In genomic region chr10:125159932-125160855, GRCh38 we compare ENCODE assay signal across 8 cellular contexts. TPM values are rescaled to one million over a fixed set of nuclear protein-coding genes. Genes with fewer than 3 reads are reported as not detected.
DNase-seq lines count a peak whose midpoint lies in the region; ATAC-seq and TF ChIP-seq lines count a peak whose summit lies in the region.

TSS of gene CTBP2 (minus strand) at chr10:125160563.

- H3K27ac ChIP-seq in SK-N-MC: peak within 1 kb of the TSS; percentile 81
- H3K27ac ChIP-seq in lung (ENCODE audit: low read depth in 1 of 2, low read length in 1 of 2): peak within 1 kb of the TSS; percentile 98
- peak within 1 kb of the TSS; percentile 36 for H3K27ac ChIP-seq in temporal lobe (ENCODE audit: low read depth, low read length)

- no peaks in the 10 kb centered on the region for H3K27me3 ChIP-seq in endocrine pancreas (ENCODE audit: control insufficient read depth, insufficient read depth, low read length)
- H3K27me3 ChIP-seq in lung (ENCODE audit: control insufficient read depth, insufficient read depth): no peaks in the 10 kb centered on the region

- ATAC-seq in lung (ENCODE audit: insufficient read depth, low FRiP score): no peak

- 0 to 1% methylated on average over 34 to 102 of the region's 103 CpGs for WGBS in lung, 2 donors

- H3K9ac ChIP-seq in SK-N-MC (ENCODE audit: insufficient read length): peak within 1 kb of the TSS; percentile 64
- peak within 1 kb of the TSS; percentile 60 for H3K9ac ChIP-seq in endocrine pancreas (ENCODE audit: control insufficient read depth, insufficient read depth, low read length)

- H3K36me3 ChIP-seq in SK-N-MC (ENCODE audit: insufficient read depth, low read length): no peaks in the 10 kb centered on the region
- H3K36me3 ChIP-seq in endocrine pancreas (ENCODE audit: control insufficient read depth, insufficient read depth, low read length): no peaks in the 10 kb centered on the region
- no peaks in the 10 kb centered on the region for H3K36me3 ChIP-seq in lung (ENCODE audit: control insufficient read depth in 2 of 2, insufficient read depth in 2 of 2, low read length in 2 of 2)

- peak; percentile 78 for DNase-seq in AG08396 (ENCODE audit: low spot score)
- peak; percentile 41 for DNase-seq in H4 (ENCODE audit: low spot score)
- DNase-seq in SK-N-MC (ENCODE audit: low read depth, low spot score): no peak
- peak; percentile 51 for DNase-seq in lung (ENCODE audit: low spot score)
- no peak for DNase-seq in foreskin melanocyte
- DNase-seq in NCI-H2107 (lab: John Stamatoyannopoulos, UW): no peak

- TF ChIP-seq CTCF in lung (IDR thresholded peaks at IDR 0.05; ENCODE audit: control extremely low read depth, extremely low read depth): no peak

- no peaks in the 10 kb centered on the region for H3K9me3 ChIP-seq in SK-N-MC (ENCODE audit: low read depth, low read length)
- no peaks in the 10 kb centered on the region for H3K9me3 ChIP-seq in endocrine pancreas (ENCODE audit: control insufficient read depth, low read length)
- no peaks in the 10 kb centered on the region for H3K9me3 ChIP-seq in lung (ENCODE audit: control insufficient read depth in 2 of 2, insufficient read depth in 1 of 2, low read length in 1 of 2)

- H3K4me1 ChIP-seq in endocrine pancreas (ENCODE audit: control insufficient read depth, insufficient read depth, low read length) (peaks cover 13% of the 10 kb centered on the region), lung (ENCODE audit: control insufficient read depth in 2 of 2, insufficient read depth in 2 of 2, low read length in 2 of 2) (peaks cover 6 to 17% of the 10 kb centered on the region in 2 donors)

- H3K4me3 ChIP-seq in SK-N-MC: peak within 1 kb of the TSS; percentile 77
- H3K4me3 ChIP-seq in endocrine pancreas (ENCODE audit: control insufficient read depth, insufficient read depth, low read length): no peak within 1 kb of the TSS
- peak within 1 kb of the TSS; percentile 96 for H3K4me3 ChIP-seq in lung

RNA-seq across cellular contexts. Expression of gene CTBP2, which starts in this region (rescaled TPM):
- 58.2 and 69.8 TPM in 2 replicates for total RNA-seq in H4 (2014; rRNA removed; shearing (Covaris generic))
- 10 to 100 TPM; 74.9 to 80.6 TPM for total RNA-seq in lung
- polyA plus RNA-seq in lung: 10 to 100 TPM; 19.2 to 51.6 TPM
- total RNA-seq in temporal lobe: 36.4 TPM

Comparison
In these comparisons a context has a peak if more than half of its experiments do, and no peak if none do; other contexts are left out.
1. DNase-seq: peak in AG08396 (single experiment), H4 (single experiment) and lung (single experiment); none in SK-N-MC (single experiment), foreskin melanocyte (single experiment) and NCI-H2107 (single experiment).
2. H3K27ac ChIP-seq: peak in every context shown above with its lines; median percentile 98 in lung; 81 in SK-N-MC; 36 in temporal lobe.